19 cellular contexts compared by ENCODE assay signal in genomic region chr21:14567557-14568279, GRCh38. TPM values are rescaled to one million over a fixed set of nuclear protein-coding genes. Genes with fewer than 3 reads are reported as not detected.
DNase-seq lines count a peak whose midpoint lies in the region; ATAC-seq and TF ChIP-seq lines count a peak whose summit lies in the region.
"Had no signal": no experiment of that assay in that cellular context is flagged by ENCODE, and none has a peak within 500 bp of the region (broad histone marks: within the 10 kb centered on the region; RNA-seq: fewer than 3 reads in every experiment).

No MANE protein-coding gene starts in this region.

- H3F3A ChIP-seq in Loucy (ENCODE audit: low read depth) = no peaks in the 10 kb centered on the region

- POLR2A ChIA-PET in activated B cell treated with CpG ODN at 0.5 μM for 24 hours (lab: Charles Lee) = interaction anchor here (1.0 kb wide), 1 partner anchor 26 kb away, joined by 3 read pairs; no protein-coding TSS in a partner anchor

- no peak for TF ChIP-seq CTCF in Loucy (conservative IDR thresholded peaks at IDR 0.05; ENCODE audit: low read length)
- no peak for TF ChIP-seq CTCF in activated B cell treated with CpG ODN at 0.5 μM for 24 hours (IDR thresholded peaks at IDR 0.05)

- peaks cover 28% of the 10 kb centered on the region for H3K4me1 Mint-ChIP-seq in activated B cell treated with CpG ODN at 0.5 μM for 24 hours
- H3K4me1 Mint-ChIP-seq: central memory CD8-positive, alpha-beta T cell had no signal

- peak overlapping the region; percentile 69 for H3K27ac Mint-ChIP-seq in activated B cell treated with CpG ODN at 0.5 μM for 24 hours

- no peaks in the 10 kb centered on the region for H3K9me3 Mint-ChIP-seq in activated B cell treated with CpG ODN at 0.5 μM for 24 hours
- H3K9me3 Mint-ChIP-seq: central memory CD8-positive, alpha-beta T cell had no signal

- H3K36me3 ChIP-seq in Loucy (ENCODE audit: insufficient read depth, low read length) = no peaks in the 10 kb centered on the region
- H3K36me3 ChIP-seq: adrenal gland, uterus had no signal

- H3K79me2 ChIP-seq in Loucy (ENCODE audit: insufficient read depth, low read length) = no peaks in the 10 kb centered on the region

- ATAC-seq in GM18873 (IDR thresholded peaks at IDR 0.05; ENCODE audit: low FRiP score, unreplicated experiment) (peak; percentile 47), activated B cell treated with CpG ODN at 0.5 μM for 24 hours (ENCODE audit: low read depth) (peak; percentile 49)
- ATAC-seq: foreskin keratinocyte; left ventricle myocardium superior; naive thymus-derived CD4-positive, alpha-beta T cell had no signal

- H3K36me3 Mint-ChIP-seq in activated B cell treated with CpG ODN at 0.5 μM for 24 hours (ENCODE audit: low read depth) = no peaks in the 10 kb centered on the region

- H3K27me3 Mint-ChIP-seq in activated B cell treated with CpG ODN at 0.5 μM for 24 hours = no peaks in the 10 kb centered on the region
- H3K27me3 Mint-ChIP-seq: central memory CD8-positive, alpha-beta T cell; naive thymus-derived CD4-positive, alpha-beta T cell had no signal

- no peak overlapping the region for H3K4me2 ChIP-seq in Loucy (ENCODE audit: low read depth, low read length, poor library complexity, severe bottlenecking)

- no peaks in the 10 kb centered on the region for H3K9me3 ChIP-seq in Loucy (ENCODE audit: insufficient read depth, low read depth, low read length)
- H3K9me3 ChIP-seq: adrenal gland, uterus had no signal

- no peak overlapping the region for H3K4me3 ChIP-seq in Loucy (ENCODE audit: low read length, poor library complexity, severe bottlenecking)
- H3K4me3 ChIP-seq: adrenal gland, uterus had no signal

- H3K4me1 ChIP-seq in Loucy (ENCODE audit: insufficient read depth, low read length, poor library complexity, severe bottlenecking) = peaks cover 13% of the 10 kb centered on the region
- H3K4me1 ChIP-seq: adrenal gland, foreskin keratinocyte, uterus had no signal

- CTCF ChIA-PET in activated B cell treated with CpG ODN at 0.5 μM for 24 hours (lab: Charles Lee) = no interaction called here

- H3K9me2 ChIP-seq in Loucy (replicated peaks; ENCODE audit: low read depth, low read length) = no peaks in the 10 kb centered on the region

- no peaks in the 10 kb centered on the region for H4K20me1 ChIP-seq in Loucy (ENCODE audit: insufficient read depth, low read length, poor library complexity, severe bottlenecking)

- no peak overlapping the region for H3K9ac ChIP-seq in Loucy (ENCODE audit: low read depth, low read length, poor library complexity, severe bottlenecking)

- intact Hi-C loops in activated B cell treated with CpG ODN at 0.5 μM for 24 hours (cut with micrococcal nuclease) = loop anchor here (2.0 kb wide), 1 partner anchor 13 kb away; no protein-coding TSS in a partner anchor

- peak; percentile 68 to 76 for DNase-seq in AML-193 (lab: John Stamatoyannopoulos, UW)
- DNase-seq in activated B cell treated with CpG ODN at 0.5 μM for 24 hours = no peak
- no peak for DNase-seq in activated gamma-delta T cell treated with Interleukin-2 at 50 U/mL for 16 hours
- no peak for DNase-seq in NCI-H1092 (lab: John Stamatoyannopoulos, UW)
- DNase-seq in NCI-H187 (lab: John Stamatoyannopoulos, UW) = no peak
- no peak for DNase-seq in cerebellum (ENCODE audit: low spot score)
- DNase-seq: activated T-cell treated with anti-CD3 and anti-CD28 coated beads, Interleukin-2, amount 50 U/mL, for 48 hours; foreskin keratinocyte; IMR-90; left ventricle myocardium superior; naive thymus-derived CD4-positive, alpha-beta T cell; NCI-H1417 treated with DMSO at 0.1 percent for 48 hours; NCI-H345; OCI-M1; uterus had no signal

- H3K27me3 ChIP-seq in Loucy (ENCODE audit: insufficient read depth, low read length, poor library complexity, severe bottlenecking) = no peaks in the 10 kb centered on the region
- H3K27me3 ChIP-seq: adrenal gland, foreskin keratinocyte, uterus had no signal

- H3K4me3 Mint-ChIP-seq in activated B cell treated with CpG ODN at 0.5 μM for 24 hours = peak overlapping the region; percentile 13
- H3K4me3 Mint-ChIP-seq: central memory CD8-positive, alpha-beta T cell; naive thymus-derived CD4-positive, alpha-beta T cell had no signal

- H2AFZ ChIP-seq in Loucy (ENCODE audit: low read length) = peak overlapping the region; percentile 39; the same call in 1 of the 2 replicates

RNA-seq across cellular contexts. Expression of gene SAMSN1, which starts 21.6 kb away (rescaled TPM):
- 48.7 and 49.7 TPM in 2 replicates for total RNA-seq in activated B cell treated with CpG ODN at 0.5 μM for 24 hours
- 3.8 TPM for total RNA-seq in cerebellum
- total RNA-seq: foreskin keratinocyte, IMR-90 had no signal

Comparison
In these comparisons a context has a peak if more than half of its experiments do, and no peak if none do; other contexts are left out.
1. DNase-seq: peak in AML-193 (2 of 2); none in activated B cell treated with CpG ODN at 0.5 μM for 24 hours (single experiment), activated gamma-delta T cell treated with Interleukin-2 at 50 U/mL for 16 hours (single experiment), NCI-H1092 (single experiment), NCI-H187 (0 of 2) and cerebellum (single experiment).
2. RNA of gene SAMSN1, which starts 21.6 kb away (total RNA-seq): 48.7 to 49.7 TPM in activated B cell treated with CpG ODN at 0.5 μM for 24 hours; 3.8 TPM in cerebellum (single experiment); every median in the first group is over 10 times any median in the second.